Comparison of ENCODE assay signal across 8 cellular contexts in genomic region chr5:149367249-149367971, GRCh38. TPM values are rescaled to one million over a fixed set of nuclear protein-coding genes. Genes with fewer than 3 reads are reported as not detected.
DNase-seq lines count a peak whose midpoint lies in the region; ATAC-seq and TF ChIP-seq lines count a peak whose summit lies in the region.

No MANE protein-coding gene starts in this region.

- in situ Hi-C loops in transverse colon (cut with MboI; ENCODE audit: low pct_ligation_motif_present in 1 of 4, low pct_unique_long_range_greater_than_20kb in 1 of 4, low sequenced_read_pairs in 3 of 4) = loop anchor here in 1 of 4 donors (5.0 kb wide), 1 partner anchor 45 kb away; no protein-coding TSS in a partner anchor

- peaks cover 19 to 28% of the 10 kb centered on the region in 2 donors for H3K36me3 Mint-ChIP-seq in CD14-positive monocyte
- H3K36me3 Mint-ChIP-seq in activated CD8-positive, alpha-beta memory T cell treated with anti-CD3 and anti-CD28 coated beads, Interleukin-2, amount 10 ng/mL, durations not matched to agents 7 days and 5 days = peaks cover 9% of the 10 kb centered on the region
- H3K36me3 Mint-ChIP-seq in natural killer cell treated with Interleukin-12 subunit alpha and Interleukin-12 subunit beta and Interleukin-15 and Interleukin-18, amount 100 ng/mL, for 72 hours = peaks cover 4% of the 10 kb centered on the region

- no peak overlapping the region for H3K4me3 ChIP-seq in epithelial cell of proximal tubule (ENCODE audit: low read depth, low read length)
- no peak overlapping the region for H3K4me3 ChIP-seq in transverse colon

- 49% methylated on average over 14 of the region's 14 CpGs; no CpG with 5 or more reads in 1 of the 2 donors for WGBS in transverse colon (ENCODE audit: low coverage in 1 of 2), 2 donors

- H3K27ac ChIP-seq in transverse colon = peak overlapping the region in 3 of 4 donors; percentile 21 to 63 (median 30)

- no peak overlapping the region for H3K4me3 Mint-ChIP-seq in CD14-positive monocyte
- H3K4me3 Mint-ChIP-seq in activated CD8-positive, alpha-beta memory T cell treated with anti-CD3 and anti-CD28 coated beads, Interleukin-2, amount 10 ng/mL, durations not matched to agents 7 days and 5 days = no peak overlapping the region
- H3K4me3 Mint-ChIP-seq in natural killer cell treated with Interleukin-12 subunit alpha and Interleukin-12 subunit beta and Interleukin-15 and Interleukin-18, amount 100 ng/mL, for 72 hours = no peak overlapping the region

- peaks cover 0 to 4% (median 2%) of the 10 kb centered on the region in 3 donors for H3K27me3 Mint-ChIP-seq in CD14-positive monocyte (ENCODE audit: low read depth in 3 of 3)
- H3K27me3 Mint-ChIP-seq in activated CD8-positive, alpha-beta memory T cell treated with anti-CD3 and anti-CD28 coated beads, Interleukin-2, amount 10 ng/mL, durations not matched to agents 7 days and 5 days = no peaks in the 10 kb centered on the region
- H3K27me3 Mint-ChIP-seq in natural killer cell treated with Interleukin-12 subunit alpha and Interleukin-12 subunit beta and Interleukin-15 and Interleukin-18, amount 100 ng/mL, for 72 hours = no peaks in the 10 kb centered on the region

- H3K4me1 Mint-ChIP-seq in CD14-positive monocyte = peaks cover 13% of the 10 kb centered on the region
- peaks cover 6% of the 10 kb centered on the region for H3K4me1 Mint-ChIP-seq in activated CD8-positive, alpha-beta memory T cell treated with anti-CD3 and anti-CD28 coated beads, Interleukin-2, amount 10 ng/mL, durations not matched to agents 7 days and 5 days
- H3K4me1 Mint-ChIP-seq in natural killer cell treated with Interleukin-12 subunit alpha and Interleukin-12 subunit beta and Interleukin-15 and Interleukin-18, amount 100 ng/mL, for 72 hours (ENCODE audit: low read depth in 2 of 2) = peaks cover 0 to 5% of the 10 kb centered on the region in 2 donors

- peaks cover 0 to 12% (median 7%) of the 10 kb centered on the region in 4 donors for H3K4me1 ChIP-seq in transverse colon

- peak; percentile 79 for TF ChIP-seq CTCF in CD14-positive monocyte (IDR thresholded peaks at IDR 0.05)
- peak; percentile 91 for TF ChIP-seq CTCF in epithelial cell of proximal tubule (conservative IDR thresholded peaks at IDR 0.05; ENCODE audit: low read depth, low read length)
- peak; percentile 70 to 80 (median 76) for TF ChIP-seq CTCF in transverse colon (IDR thresholded peaks at IDR 0.05)

- DNase-seq in CD14-positive monocyte (ENCODE audit: low spot score) (no peak), NOMO-1 treated with DMSO at 0.1 percent for 48 hours (lab: John Stamatoyannopoulos, UW; ENCODE audit: unreplicated experiment) (peak; percentile 54), epithelial cell of proximal tubule (ENCODE audit: low read depth) (no peak), transverse colon (peak; percentile 68)
- DNase-seq in activated CD8-positive, alpha-beta memory T cell treated with anti-CD3 and anti-CD28 coated beads, Interleukin-2, amount 10 ng/mL, durations not matched to agents 7 days and 5 days = peak; percentile 66
- DNase-seq in natural killer cell treated with Interleukin-12 subunit alpha and Interleukin-12 subunit beta and Interleukin-15 and Interleukin-18, amount 100 ng/mL, for 72 hours (ENCODE audit: low spot score) = no peak

- TF ChIP-seq EP300 in transverse colon (IDR thresholded peaks at IDR 0.05; ENCODE audit: low read depth) = no peak

- no peaks in the 10 kb centered on the region for H3K27me3 ChIP-seq in transverse colon

- intact Hi-C loops in CD14-positive monocyte (cut with micrococcal nuclease) = loop anchor here in 1 of 2 donors (5.0 kb wide), 1 partner anchor 200 kb away; no protein-coding TSS in a partner anchor
- intact Hi-C loops in transverse colon (cut with DNase I; ENCODE audit: low total_unique reads) = no loop called here

- no peak for TF ChIP-seq POLR2A in transverse colon (IDR thresholded peaks at IDR 0.05)

- ATAC-seq in GM19035 (IDR thresholded peaks at IDR 0.05; ENCODE audit: unreplicated experiment) (peak; percentile 80), HG03439 (IDR thresholded peaks at IDR 0.05; ENCODE audit: unreplicated experiment) (peak; percentile 53)
- ATAC-seq in activated CD8-positive, alpha-beta memory T cell treated with anti-CD3 and anti-CD28 coated beads, Interleukin-2, amount 10 ng/mL, durations not matched to agents 7 days and 5 days = peak; percentile 72
- ATAC-seq in natural killer cell treated with Interleukin-12 subunit alpha and Interleukin-12 subunit beta and Interleukin-15 and Interleukin-18, amount 100 ng/mL, for 72 hours = peak; percentile 51 to 61

- peak overlapping the region in 1 of 7 donors; percentile 72 for H3K27ac Mint-ChIP-seq in CD14-positive monocyte
- no peak overlapping the region for H3K27ac Mint-ChIP-seq in activated CD8-positive, alpha-beta memory T cell treated with anti-CD3 and anti-CD28 coated beads, Interleukin-2, amount 10 ng/mL, durations not matched to agents 7 days and 5 days
- H3K27ac Mint-ChIP-seq in natural killer cell treated with Interleukin-12 subunit alpha and Interleukin-12 subunit beta and Interleukin-15 and Interleukin-18, amount 100 ng/mL, for 72 hours = no peak overlapping the region

- no peaks in the 10 kb centered on the region for H3K36me3 ChIP-seq in transverse colon

- CTCF ChIA-PET in activated CD8-positive, alpha-beta memory T cell treated with anti-CD3 and anti-CD28 coated beads, Interleukin-2, amount 10 ng/mL, durations not matched to agents 7 days and 5 days (lab: Charles Lee) = interaction anchor here (0.6 to 9.8 kb wide), 26 partner anchors 9 to 183 kb away, joined by 3 to 245 read pairs (median 4); partner anchors contain the start of genes CSNK1A1, GRPEL2 and PCYOX1L

- H3K9me3 ChIP-seq in transverse colon = no peaks in the 10 kb centered on the region

- no peaks in the 10 kb centered on the region for H3K9me3 Mint-ChIP-seq in CD14-positive monocyte
- H3K9me3 Mint-ChIP-seq in activated CD8-positive, alpha-beta memory T cell treated with anti-CD3 and anti-CD28 coated beads, Interleukin-2, amount 10 ng/mL, durations not matched to agents 7 days and 5 days (ENCODE audit: low read depth) = no peaks in the 10 kb centered on the region
- H3K9me3 Mint-ChIP-seq in natural killer cell treated with Interleukin-12 subunit alpha and Interleukin-12 subunit beta and Interleukin-15 and Interleukin-18, amount 100 ng/mL, for 72 hours = no peaks in the 10 kb centered on the region

RNA-seq across cellular contexts. Expression of gene PCYOX1L, which starts 9.6 kb away (rescaled TPM):
- polyA plus RNA-seq in CD14-positive monocyte = 10 to 100 TPM in 1 of 2 donors, 1 to 10 TPM in 1; 9.8 to 13.5 TPM
- total RNA-seq in activated CD8-positive, alpha-beta memory T cell treated with anti-CD3 and anti-CD28 coated beads, Interleukin-2, amount 10 ng/mL, durations not matched to agents 7 days and 5 days = 10 to 100 TPM; 26.7 to 32.1 TPM
- total RNA-seq in epithelial cell of proximal tubule (6.1 and 7.1 TPM in 2 replicates), transverse colon (1 to 10 TPM in 3 of 4 donors, under 1 TPM in 1; 0.75 to 5.4 (median 2.8) TPM)
- 10 to 100 TPM; 13.1 to 31.6 TPM for total RNA-seq in natural killer cell treated with Interleukin-12 subunit alpha and Interleukin-12 subunit beta and Interleukin-15 and Interleukin-18, amount 100 ng/mL, for 72 hours

RNA-seq across cellular contexts. Expression of gene IL17B, which starts 11.7 kb away (rescaled TPM):
- polyA plus RNA-seq in CD14-positive monocyte = not detected
- total RNA-seq in activated CD8-positive, alpha-beta memory T cell treated with anti-CD3 and anti-CD28 coated beads, Interleukin-2, amount 10 ng/mL, durations not matched to agents 7 days and 5 days = not detected
- total RNA-seq in epithelial cell of proximal tubule (not detected in 2 replicates), transverse colon (not detected)
- total RNA-seq in natural killer cell treated with Interleukin-12 subunit alpha and Interleukin-12 subunit beta and Interleukin-15 and Interleukin-18, amount 100 ng/mL, for 72 hours = not detected

RNA-seq across cellular contexts. Expression of gene GRPEL2, which starts 22.1 kb away (rescaled TPM):
- polyA plus RNA-seq in CD14-positive monocyte = 1 to 10 TPM; 2.0 to 2.7 TPM
- total RNA-seq in activated CD8-positive, alpha-beta memory T cell treated with anti-CD3 and anti-CD28 coated beads, Interleukin-2, amount 10 ng/mL, durations not matched to agents 7 days and 5 days = 10 to 100 TPM; 27.2 to 27.3 TPM
- 15.5 and 21.6 TPM in 2 replicates for total RNA-seq in epithelial cell of proximal tubule
- total RNA-seq in natural killer cell treated with Interleukin-12 subunit alpha and Interleukin-12 subunit beta and Interleukin-15 and Interleukin-18, amount 100 ng/mL, for 72 hours = 10 to 100 TPM; 23.6 to 36.8 TPM
- total RNA-seq in transverse colon = 10 to 100 TPM in 1 of 4 donors, 1 to 10 TPM in 3; 2.2 to 10.6 (median 6.4) TPM

Comparison
In these comparisons a context has a peak if more than half of its experiments do, and no peak if none do; other contexts are left out.
1. DNase-seq: peak in NOMO-1 treated with DMSO at 0.1 percent for 48 hours (single experiment), activated CD8-positive, alpha-beta memory T cell treated with anti-CD3 and anti-CD28 coated beads, Interleukin-2, amount 10 ng/mL, durations not matched to agents 7 days and 5 days (single experiment) and transverse colon (single experiment); none in CD14-positive monocyte (single experiment), epithelial cell of proximal tubule (single experiment) and natural killer cell treated with Interleukin-12 subunit alpha and Interleukin-12 subunit beta and Interleukin-15 and Interleukin-18, amount 100 ng/mL, for 72 hours (single experiment).
2. Peak in every context shown above with its lines, with median percentiles within 50 percentile points of each other: CTCF ChIP-seq and ATAC-seq.